ENCODE assay signal across 1 cellular context in the genomic region with DNA sequence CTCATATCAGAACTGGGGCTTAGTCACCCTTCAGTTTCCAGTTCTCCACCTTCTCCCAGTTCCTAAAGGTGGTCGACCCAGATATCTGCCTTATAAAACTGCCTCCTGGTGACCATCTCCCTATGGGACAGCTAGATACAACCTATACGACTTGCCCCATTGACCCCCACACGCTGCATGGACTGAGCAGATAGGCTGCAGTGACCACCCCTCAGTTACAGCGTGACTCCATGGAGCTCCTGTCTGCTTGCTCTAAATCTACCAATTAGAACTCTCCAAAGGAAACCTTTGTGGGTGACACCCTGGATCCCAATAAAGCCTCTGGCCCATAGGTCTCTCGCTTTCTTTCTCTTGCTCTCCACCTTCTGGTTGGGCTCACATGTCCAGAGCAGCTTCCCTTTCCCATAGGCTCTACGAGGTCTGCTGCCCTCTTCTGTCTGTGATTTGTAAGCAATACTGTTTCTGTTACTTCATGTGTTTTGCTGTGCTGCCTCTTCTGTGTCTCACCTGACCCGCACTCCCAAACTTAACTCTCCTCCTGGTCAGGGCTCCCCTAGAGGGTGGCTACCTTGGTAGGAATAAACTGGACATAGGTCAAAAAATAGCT.
A peak's percentile ranks its signal among the peaks of the same experiment; 100 is the strongest.
TF ChIP-seq lines count a peak whose summit lies in the region.

No MANE protein-coding gene starts in this region.

TF ChIP-seq in GM23338, 12 proteins besides CTCF, POLR2A, EP300 and RAD21 (continued from another document):
- TF ChIP-seq, protein P1, sequence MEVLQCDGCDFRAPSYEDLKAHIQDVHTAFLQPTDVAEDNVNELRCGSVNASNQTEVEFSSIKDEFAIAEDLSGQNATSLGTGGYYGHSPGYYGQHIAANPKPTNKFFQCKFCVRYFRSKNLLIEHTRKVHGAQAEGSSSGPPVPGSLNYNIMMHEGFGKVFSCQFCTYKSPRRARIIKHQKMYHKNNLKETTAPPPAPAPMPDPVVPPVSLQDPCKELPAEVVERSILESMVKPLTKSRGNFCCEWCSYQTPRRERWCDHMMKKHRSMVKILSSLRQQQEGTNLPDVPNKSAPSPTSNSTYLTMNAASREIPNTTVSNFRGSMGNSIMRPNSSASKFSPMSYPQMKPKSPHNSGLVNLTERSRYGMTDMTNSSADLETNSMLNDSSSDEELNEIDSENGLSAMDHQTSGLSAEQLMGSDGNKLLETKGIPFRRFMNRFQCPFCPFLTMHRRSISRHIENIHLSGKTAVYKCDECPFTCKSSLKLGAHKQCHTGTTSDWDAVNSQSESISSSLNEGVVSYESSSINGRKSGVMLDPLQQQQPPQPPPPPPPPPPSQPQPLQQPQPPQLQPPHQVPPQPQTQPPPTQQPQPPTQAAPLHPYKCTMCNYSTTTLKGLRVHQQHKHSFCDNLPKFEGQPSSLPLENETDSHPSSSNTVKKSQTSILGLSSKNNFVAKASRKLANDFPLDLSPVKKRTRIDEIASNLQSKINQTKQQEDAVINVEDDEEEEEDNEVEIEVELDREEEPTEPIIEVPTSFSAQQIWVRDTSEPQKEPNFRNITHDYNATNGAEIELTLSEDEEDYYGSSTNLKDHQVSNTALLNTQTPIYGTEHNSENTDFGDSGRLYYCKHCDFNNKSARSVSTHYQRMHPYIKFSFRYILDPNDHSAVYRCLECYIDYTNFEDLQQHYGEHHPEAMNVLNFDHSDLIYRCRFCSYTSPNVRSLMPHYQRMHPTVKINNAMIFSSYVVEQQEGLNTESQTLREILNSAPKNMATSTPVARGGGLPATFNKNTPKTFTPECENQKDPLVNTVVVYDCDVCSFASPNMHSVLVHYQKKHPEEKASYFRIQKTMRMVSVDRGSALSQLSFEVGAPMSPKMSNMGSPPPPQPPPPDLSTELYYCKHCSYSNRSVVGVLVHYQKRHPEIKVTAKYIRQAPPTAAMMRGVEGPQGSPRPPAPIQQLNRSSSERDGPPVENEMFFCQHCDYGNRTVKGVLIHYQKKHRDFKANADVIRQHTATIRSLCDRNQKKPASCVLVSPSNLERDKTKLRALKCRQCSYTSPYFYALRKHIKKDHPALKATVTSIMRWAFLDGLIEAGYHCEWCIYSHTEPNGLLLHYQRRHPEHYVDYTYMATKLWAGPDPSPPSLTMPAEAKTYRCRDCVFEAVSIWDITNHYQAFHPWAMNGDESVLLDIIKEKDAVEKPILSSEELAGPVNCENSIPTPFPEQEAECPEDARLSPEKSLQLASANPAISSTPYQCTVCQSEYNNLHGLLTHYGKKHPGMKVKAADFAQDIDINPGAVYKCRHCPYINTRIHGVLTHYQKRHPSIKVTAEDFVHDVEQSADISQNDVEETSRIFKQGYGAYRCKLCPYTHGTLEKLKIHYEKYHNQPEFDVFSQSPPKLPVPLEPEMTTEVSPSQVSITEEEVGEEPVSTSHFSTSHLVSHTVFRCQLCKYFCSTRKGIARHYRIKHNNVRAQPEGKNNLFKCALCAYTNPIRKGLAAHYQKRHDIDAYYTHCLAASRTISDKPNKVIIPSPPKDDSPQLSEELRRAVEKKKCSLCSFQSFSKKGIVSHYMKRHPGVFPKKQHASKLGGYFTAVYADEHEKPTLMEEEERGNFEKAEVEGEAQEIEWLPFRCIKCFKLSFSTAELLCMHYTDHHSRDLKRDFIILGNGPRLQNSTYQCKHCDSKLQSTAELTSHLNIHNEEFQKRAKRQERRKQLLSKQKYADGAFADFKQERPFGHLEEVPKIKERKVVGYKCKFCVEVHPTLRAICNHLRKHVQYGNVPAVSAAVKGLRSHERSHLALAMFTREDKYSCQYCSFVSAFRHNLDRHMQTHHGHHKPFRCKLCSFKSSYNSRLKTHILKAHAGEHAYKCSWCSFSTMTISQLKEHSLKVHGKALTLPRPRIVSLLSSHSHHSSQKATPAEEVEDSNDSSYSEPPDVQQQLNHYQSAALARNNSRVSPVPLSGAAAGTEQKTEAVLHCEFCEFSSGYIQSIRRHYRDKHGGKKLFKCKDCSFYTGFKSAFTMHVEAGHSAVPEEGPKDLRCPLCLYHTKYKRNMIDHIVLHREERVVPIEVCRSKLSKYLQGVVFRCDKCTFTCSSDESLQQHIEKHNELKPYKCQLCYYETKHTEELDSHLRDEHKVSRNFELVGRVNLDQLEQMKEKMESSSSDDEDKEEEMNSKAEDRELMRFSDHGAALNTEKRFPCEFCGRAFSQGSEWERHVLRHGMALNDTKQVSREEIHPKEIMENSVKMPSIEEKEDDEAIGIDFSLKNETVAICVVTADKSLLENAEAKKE (CRISPR knock-in tag; IDR thresholded peaks at IDR 0.05): peak; percentile 54; the same call in 1 of the 2 replicates
- TF ChIP-seq JUNB (IDR thresholded peaks at IDR 0.05; ENCODE audit: unreplicated experiment): no peak
